11 cellular contexts compared by ENCODE assay signal in genomic region chr16:627458-628239, GRCh38. TPM values are rescaled to one million over a fixed set of nuclear protein-coding genes. Genes with fewer than 3 reads are reported as not detected.
DNase-seq lines count a peak whose midpoint lies in the region; ATAC-seq and TF ChIP-seq lines count a peak whose summit lies in the region.
"Had no signal": no experiment of that assay in that cellular context is flagged by ENCODE, and none has a peak within 500 bp of the region (broad histone marks: within the 10 kb centered on the region; RNA-seq: fewer than 3 reads in every experiment).

No MANE protein-coding gene starts in this region.

- no peak for TF ChIP-seq EP300 in sigmoid colon (IDR thresholded peaks at IDR 0.05)

- H3K27ac ChIP-seq in right cardiac atrium (ENCODE audit: low read length) (no peak overlapping the region), sigmoid colon (peak overlapping the region; percentile 13 to 82 (median 70))
- no peak overlapping the region for H3K27ac ChIP-seq in effector memory CD4-positive, alpha-beta T cell (ENCODE audit: insufficient read depth, low read length, poor library complexity, severe bottlenecking)
- H3K27ac ChIP-seq: HL-60 had no signal

- no peak overlapping the region for H3K4me3 ChIP-seq in right cardiac atrium (ENCODE audit: low read length)
- no peak overlapping the region for H3K4me3 ChIP-seq in sigmoid colon
- no peak overlapping the region for H3K4me3 ChIP-seq in effector memory CD4-positive, alpha-beta T cell (ENCODE audit: insufficient read depth, low read depth, low read length, poor library complexity, severe bottlenecking)

- H3K36me3 ChIP-seq in sigmoid colon: peaks cover 0 to 21% (median 10%) of the 10 kb centered on the region in 4 donors
- peaks cover 11% of the 10 kb centered on the region for H3K36me3 ChIP-seq in effector memory CD4-positive, alpha-beta T cell (ENCODE audit: control insufficient read depth, insufficient read depth, low read length)

- no peak for TF ChIP-seq CTCF in sigmoid colon (IDR thresholded peaks at IDR 0.05)

- no peaks in the 10 kb centered on the region for H3K4me1 ChIP-seq in right cardiac atrium (ENCODE audit: control insufficient read depth, insufficient read depth, low read length)
- peaks cover 0 to 41% (median 29%) of the 10 kb centered on the region in 4 donors for H3K4me1 ChIP-seq in sigmoid colon
- H3K4me1 ChIP-seq in effector memory CD4-positive, alpha-beta T cell (ENCODE audit: control insufficient read depth, insufficient read depth, low read length, poor library complexity, severe bottlenecking): no peaks in the 10 kb centered on the region

- DNase-seq in DMS53 (lab: John Stamatoyannopoulos, UW) (peak; percentile 88), NCI-H748 (lab: John Stamatoyannopoulos, UW; ENCODE audit: unreplicated experiment) (peak; percentile 82), right cardiac atrium (peak in 2 of 3 donors; percentile 79 to 80), sigmoid colon (peak; percentile 71), activated gamma-delta T cell treated with Interleukin-2 at 50 U/mL for 16 hours (no peak), T-helper 9 cell (no peak)
- DNase-seq in effector memory CD4-positive, alpha-beta T cell: no peak
- DNase-seq: NCI-H1105 treated with DMSO at 0.1 percent for 48 hours; stimulated activated CD4-positive, alpha-beta T cell treated with anti-CD3 and anti-CD28 coated beads, Interleukin-4, amount 100 ng/mL, for 4 hours had no signal

- H3K9me3 ChIP-seq in right cardiac atrium (ENCODE audit: control insufficient read depth, low read length): no peaks in the 10 kb centered on the region
- H3K9me3 ChIP-seq in sigmoid colon: no peaks in the 10 kb centered on the region
- H3K9me3 ChIP-seq in effector memory CD4-positive, alpha-beta T cell (ENCODE audit: control insufficient read depth, low read length): no peaks in the 10 kb centered on the region

- 80% methylated on average over 50 of the region's 50 CpGs for WGBS in right cardiac atrium
- 77 to 89% methylated on average over 50 of the region's 50 CpGs for WGBS in sigmoid colon, 2 donors

- ATAC-seq in right cardiac atrium: no peak
- ATAC-seq in HG03280 (IDR thresholded peaks at IDR 0.05; ENCODE audit: unreplicated experiment): no peak

- intact Hi-C loops in right cardiac atrium (cut with DNase I) (no loop called here), sigmoid colon (cut with DNase I) (no loop called here)

- TF ChIP-seq POLR2A in sigmoid colon (IDR thresholded peaks at IDR 0.05): no peak

- H3K27me3 ChIP-seq in right cardiac atrium (ENCODE audit: control insufficient read depth, insufficient read depth) (no peaks in the 10 kb centered on the region), sigmoid colon (peaks cover 0 to 12% (median 0%) of the 10 kb centered on the region in 3 donors)
- no peaks in the 10 kb centered on the region for H3K27me3 ChIP-seq in effector memory CD4-positive, alpha-beta T cell (replicated peaks; ENCODE audit: control insufficient read depth, insufficient read depth, low read length, poor library complexity, severe bottlenecking)

RNA-seq across cellular contexts. Expression of gene WFIKKN1, which starts 3.1 kb away (rescaled TPM):
- total RNA-seq in right cardiac atrium: under 1 TPM; 0.15 to 0.70 (median 0.20) TPM
- 0.29 TPM for polyA plus RNA-seq in right cardiac atrium
- 1 to 10 TPM in 1 of 4 donors, under 1 TPM in 3; 0.27 to 1.4 (median 0.43) TPM for total RNA-seq in sigmoid colon
- polyA plus RNA-seq in sigmoid colon: under 1 TPM; 0.46 to 0.80 (median 0.60) TPM

RNA-seq across cellular contexts. Expression of gene METTL26, which starts 8.5 kb away (rescaled TPM):
- total RNA-seq in right cardiac atrium: 10 to 100 TPM; 55.4 to 60.3 (median 56.6) TPM
- polyA plus RNA-seq in right cardiac atrium: 128 TPM
- 100 to 1,000 TPM; 101 to 163 (median 157) TPM for total RNA-seq in sigmoid colon
- 100 to 1,000 TPM in 1 of 3 donors, 10 to 100 TPM in 2; 79.5 to 132 (median 87.1) TPM for polyA plus RNA-seq in sigmoid colon

RNA-seq across cellular contexts. Expression of gene MCRIP2, which starts 14.0 kb away (rescaled TPM):
- total RNA-seq in right cardiac atrium (100 to 1,000 TPM in 1 of 4 donors, 10 to 100 TPM in 3; 71.2 to 121 (median 85.6) TPM), sigmoid colon (10 to 100 TPM; 52.1 to 63.4 (median 55.6) TPM)
- polyA plus RNA-seq in right cardiac atrium (141 TPM), sigmoid colon (100 to 1,000 TPM; 106 to 132 (median 131) TPM)

RNA-seq across cellular contexts. Expression of gene WDR90, which starts 21.5 kb away (rescaled TPM):
- total RNA-seq in right cardiac atrium (10 to 100 TPM; 10.5 to 13.7 (median 12.0) TPM), sigmoid colon (10 to 100 TPM in 3 of 4 donors, 1 to 10 TPM in 1; 6.6 to 37.1 (median 13.7) TPM)
- polyA plus RNA-seq in right cardiac atrium (8.1 TPM), sigmoid colon (10 to 100 TPM in 1 of 3 donors, 1 to 10 TPM in 2; 5.4 to 49.0 (median 7.2) TPM)

RNA-seq across cellular contexts. Expression of gene RAB40C, which starts 37.8 kb away (rescaled TPM):
- total RNA-seq in right cardiac atrium (10 to 100 TPM; 10.9 to 13.4 (median 11.9) TPM), sigmoid colon (10 to 100 TPM; 16.8 to 32.7 (median 17.9) TPM)
- polyA plus RNA-seq in right cardiac atrium (13.4 TPM), sigmoid colon (10 to 100 TPM; 28.8 to 41.2 (median 38.3) TPM)

Comparison
In these comparisons a context has a peak if more than half of its experiments do, and no peak if none do; other contexts are left out.
1. DNase-seq: peak in DMS53 (single experiment), NCI-H748 (single experiment), right cardiac atrium (2 of 3) and sigmoid colon (single experiment); none in activated gamma-delta T cell treated with Interleukin-2 at 50 U/mL for 16 hours (single experiment), T-helper 9 cell (single experiment) and effector memory CD4-positive, alpha-beta T cell (0 of 3).
2. H3K27ac ChIP-seq: peak in sigmoid colon (4 of 4); none in right cardiac atrium (single experiment) and effector memory CD4-positive, alpha-beta T cell (single experiment).